ENCODE assay signal across 18 cellular contexts in genomic region chr5:149541893-149542292, GRCh38. TPM values are rescaled to one million over a fixed set of nuclear protein-coding genes. Genes with fewer than 3 reads are reported as not detected.
DNase-seq lines count a peak whose midpoint lies in the region; ATAC-seq and TF ChIP-seq lines count a peak whose summit lies in the region.
"Had no signal": no experiment of that assay in that cellular context is flagged by ENCODE, and none has a peak within 500 bp of the region (broad histone marks: within the 10 kb centered on the region; RNA-seq: fewer than 3 reads in every experiment).

No MANE protein-coding gene starts in this region.

- peaks cover 14% of the 10 kb centered on the region for H3K36me3 Mint-ChIP-seq in activated naive CD8-positive, alpha-beta T cell
- peaks cover 43% of the 10 kb centered on the region for H3K36me3 Mint-ChIP-seq in activated naive CD8-positive, alpha-beta T cell treated with anti-CD3 and anti-CD28 coated beads for 36 hours
- H3K36me3 Mint-ChIP-seq in type B pancreatic cell = peaks cover 41% of the 10 kb centered on the region

- H3K4me3 ChIP-seq in Loucy (ENCODE audit: low read length, poor library complexity, severe bottlenecking) = no peak overlapping the region
- H3K4me3 ChIP-seq in esophagus muscularis mucosa = no peak overlapping the region
- H3K4me3 ChIP-seq in gastroesophageal sphincter = no peak overlapping the region
- H3K4me3 ChIP-seq: A549, PC-9, SK-N-MC had no signal

- TF ChIP-seq POLR2A in esophagus muscularis mucosa (IDR thresholded peaks at IDR 0.05; ENCODE audit: low read depth) = no peak
- TF ChIP-seq POLR2A in gastroesophageal sphincter (IDR thresholded peaks at IDR 0.05) = no peak

- H3K9me3 Mint-ChIP-seq in activated naive CD8-positive, alpha-beta T cell (ENCODE audit: low read depth) = no peaks in the 10 kb centered on the region
- H3K9me3 Mint-ChIP-seq in activated naive CD8-positive, alpha-beta T cell treated with anti-CD3 and anti-CD28 coated beads for 36 hours = no peaks in the 10 kb centered on the region
- H3K9me3 Mint-ChIP-seq in type B pancreatic cell = no peaks in the 10 kb centered on the region

- H3K9me3 ChIP-seq in Loucy (ENCODE audit: insufficient read depth, low read depth, low read length) (no peaks in the 10 kb centered on the region), esophagus muscularis mucosa (no peaks in the 10 kb centered on the region), gastroesophageal sphincter (no peaks in the 10 kb centered on the region)
- H3K9me3 ChIP-seq: A549 had no signal

- peak overlapping the region; percentile 49 for H3K4me2 ChIP-seq in Loucy (ENCODE audit: low read depth, low read length, poor library complexity, severe bottlenecking)
- H3K4me2 ChIP-seq: A549, PC-9 had no signal

- TF ChIP-seq EP300 in esophagus muscularis mucosa (IDR thresholded peaks at IDR 0.05) (no peak), gastroesophageal sphincter (IDR thresholded peaks at IDR 0.05) (no peak)

- peak overlapping the region; percentile 66 for H3K4me3 Mint-ChIP-seq in activated naive CD8-positive, alpha-beta T cell
- H3K4me3 Mint-ChIP-seq in activated naive CD8-positive, alpha-beta T cell treated with anti-CD3 and anti-CD28 coated beads for 36 hours = no peak overlapping the region
- H3K4me3 Mint-ChIP-seq in type B pancreatic cell = peak overlapping the region; percentile 39

- H3K9ac ChIP-seq in Loucy (ENCODE audit: low read depth, low read length, poor library complexity, severe bottlenecking) = no peak overlapping the region

- H2AFZ ChIP-seq in Loucy (ENCODE audit: low read length) = no peak overlapping the region
- H2AFZ ChIP-seq: PC-9 had no signal

- H3K27ac ChIP-seq in esophagus muscularis mucosa (replicated peaks in 1 of 4) (peak overlapping the region; percentile 24 to 61 (median 40)), gastroesophageal sphincter (peak overlapping the region in 2 of 4 donors; percentile 17 to 25)
- H3K27ac ChIP-seq: A549, C4-2B, PC-9, SK-N-MC had no signal

- H3K4me1 ChIP-seq in Loucy (ENCODE audit: insufficient read depth, low read length, poor library complexity, severe bottlenecking) (peaks cover 27% of the 10 kb centered on the region), esophagus muscularis mucosa (peaks cover 81 to 99% (median 95%) of the 10 kb centered on the region in 4 donors), gastroesophageal sphincter (peaks cover 26 to 97% (median 44%) of the 10 kb centered on the region in 3 donors)

- TF ChIP-seq CTCF in Loucy (conservative IDR thresholded peaks at IDR 0.05; ENCODE audit: low read length) (no peak), esophagus muscularis mucosa (IDR thresholded peaks at IDR 0.05) (no peak), type B pancreatic cell (conservative IDR thresholded peaks at IDR 0.05) (no peak), gastroesophageal sphincter (IDR thresholded peaks at IDR 0.05) (no peak)

- H3K36me3 ChIP-seq in Loucy (ENCODE audit: insufficient read depth, low read length) (peaks cover 56% of the 10 kb centered on the region), esophagus muscularis mucosa (peaks cover 18 to 68% (median 37%) of the 10 kb centered on the region in 4 donors), gastroesophageal sphincter (peaks cover 0 to 40% of the 10 kb centered on the region in 2 donors)

- peaks cover 92% of the 10 kb centered on the region for H4K20me1 ChIP-seq in Loucy (ENCODE audit: insufficient read depth, low read length, poor library complexity, severe bottlenecking)

- WGBS in esophagus muscularis mucosa = 43% methylated on average over 6 of the region's 6 CpGs
- 51 to 76% methylated on average over 2 to 5 of the region's 6 CpGs for whole genome bisulfite sequencing in gastroesophageal sphincter (ENCODE audit: low coverage in 1 of 2), 2 donors

- no peaks in the 10 kb centered on the region for H3K9me2 ChIP-seq in Loucy (replicated peaks; ENCODE audit: low read depth, low read length)

- H3K27me3 ChIP-seq in Loucy (ENCODE audit: insufficient read depth, low read length, poor library complexity, severe bottlenecking) = no peaks in the 10 kb centered on the region
- H3K27me3 ChIP-seq in esophagus muscularis mucosa = no peaks in the 10 kb centered on the region
- H3K27me3 ChIP-seq in gastroesophageal sphincter = no peaks in the 10 kb centered on the region

- no peak for DNase-seq in activated naive CD8-positive, alpha-beta T cell treated with anti-CD3 and anti-CD28 coated beads for 36 hours
- no peak for DNase-seq in esophagus muscularis mucosa (ENCODE audit: extremely low spot score)
- no peak for DNase-seq in type B pancreatic cell (ENCODE audit: extremely low spot score, unreplicated experiment)
- DNase-seq in NOMO-1 (lab: John Stamatoyannopoulos, UW; ENCODE audit: unreplicated experiment in 2 of 2) = no peak
- no peak for DNase-seq in cerebellar nuclear complex (lab: John Stamatoyannopoulos, UW)
- DNase-seq: DMS79 treated with DMSO at 0.1 percent for 48 hours; NCI-H1048; NCI-H2227 treated with DMSO at 0.1 percent for 48 hours; NCI-H524 treated with DMSO at 0.1 percent for 48 hours; NK-92 treated with Interleukin-12 subunit alpha and Interleukin-12 subunit beta, amount 100 ng/mL, for 24 hours; PC-9 had no signal

- intact Hi-C loops in esophagus muscularis mucosa (cut with DNase I) = loop anchor here (5.0 kb wide), 1 partner anchor 35 kb away; no protein-coding TSS in a partner anchor

- H3K27me3 Mint-ChIP-seq in activated naive CD8-positive, alpha-beta T cell = no peaks in the 10 kb centered on the region
- no peaks in the 10 kb centered on the region for H3K27me3 Mint-ChIP-seq in activated naive CD8-positive, alpha-beta T cell treated with anti-CD3 and anti-CD28 coated beads for 36 hours
- no peaks in the 10 kb centered on the region for H3K27me3 Mint-ChIP-seq in type B pancreatic cell

- H3K27ac Mint-ChIP-seq in activated naive CD8-positive, alpha-beta T cell = no peak overlapping the region
- H3K27ac Mint-ChIP-seq in activated naive CD8-positive, alpha-beta T cell treated with anti-CD3 and anti-CD28 coated beads for 36 hours = no peak overlapping the region
- H3K27ac Mint-ChIP-seq in type B pancreatic cell = no peak overlapping the region

- H3F3A ChIP-seq in Loucy (ENCODE audit: low read depth) = no peaks in the 10 kb centered on the region

- peaks cover 64% of the 10 kb centered on the region for H3K4me1 Mint-ChIP-seq in activated naive CD8-positive, alpha-beta T cell (ENCODE audit: low read depth)
- H3K4me1 Mint-ChIP-seq in activated naive CD8-positive, alpha-beta T cell treated with anti-CD3 and anti-CD28 coated beads for 36 hours = peaks cover 55% of the 10 kb centered on the region
- peaks cover 23% of the 10 kb centered on the region for H3K4me1 Mint-ChIP-seq in type B pancreatic cell (ENCODE audit: unreplicated experiment)

- ATAC-seq in gastroesophageal sphincter = no peak
- ATAC-seq: A549, Right ventricle myocardium inferior had no signal

- H3K79me2 ChIP-seq in Loucy (ENCODE audit: insufficient read depth, low read length) = peaks cover 96% of the 10 kb centered on the region

RNA-seq across cellular contexts. Expression of gene CSNK1A1, which starts 9.3 kb away (rescaled TPM):
- 100 to 1,000 TPM; 182 to 185 TPM for total RNA-seq in activated naive CD8-positive, alpha-beta T cell treated with anti-CD3 and anti-CD28 coated beads for 36 hours
- 100 to 1,000 TPM; 283 to 347 (median 336) TPM for total RNA-seq in esophagus muscularis mucosa
- total RNA-seq in type B pancreatic cell (ENCODE audit: low replicate concordance) = 224 and 294 TPM in 2 replicates
- 100 to 1,000 TPM; 264 to 414 (median 344) TPM for total RNA-seq in gastroesophageal sphincter

RNA-seq across cellular contexts. Expression of gene ARHGEF37, which starts 39.4 kb away (rescaled TPM):
- 1 to 10 TPM; 1.4 to 2.3 TPM for total RNA-seq in activated naive CD8-positive, alpha-beta T cell treated with anti-CD3 and anti-CD28 coated beads for 36 hours
- total RNA-seq in esophagus muscularis mucosa = 10 to 100 TPM; 11.9 to 22.0 (median 19.5) TPM
- total RNA-seq in type B pancreatic cell (ENCODE audit: low replicate concordance) = 7.1 and 16.8 TPM in 2 replicates
- total RNA-seq in gastroesophageal sphincter = 10 to 100 TPM; 13.5 to 30.6 (median 20.1) TPM
